Comparison of ENCODE assay signal across 23 cellular contexts in genomic region chr2:55358451-55358850, GRCh38.
"Had no signal": no experiment of that assay in that cellular context is flagged by ENCODE, and none has a peak within 500 bp of the region (broad histone marks: within the 10 kb centered on the region; RNA-seq: fewer than 3 reads in every experiment).

No MANE protein-coding gene starts in this region.

- H3K9me3 ChIP-seq: gastrocnemius medialis, heart left ventricle, left lung, pancreas, right lobe of liver, stomach, thyroid gland, vagina had no signal

- H2AFZ ChIP-seq: hepatocyte had no signal

- H3K9me3 Mint-ChIP-seq: endodermal cell; naive thymus-derived CD8-positive, alpha-beta T cell; stimulated activated effector memory CD8-positive, alpha-beta T cell treated with anti-CD3 and anti-CD28 coated beads, Interleukin-12 subunit alpha, Interleukin-12 subunit beta, amount 100 ng/mL, for 72 hours had no signal

- DNase-seq: cortex of kidney; effector CD8-positive, alpha-beta T cell; endodermal cell; foreskin fibroblast; gastrocnemius medialis; heart left ventricle; left cardiac atrium; left lung; naive thymus-derived CD8-positive, alpha-beta T cell; occipital lobe; pancreas; retina; right lobe of liver; stimulated activated CD4-positive, alpha-beta T cell treated with anti-CD3 and anti-CD28 coated beads, Interleukin-2, amount 100 ng/mL, for 24 hours; stimulated activated CD4-positive, alpha-beta T cell treated with anti-CD3 and anti-CD28 coated beads, Interleukin-4, amount 100 ng/mL, for 24 hours; stimulated activated naive CD4-positive, alpha-beta T cell treated with Interleukin-2 at 50 U/mL for 16 hours; stomach; thyroid gland; trophoblast cell had no signal

- H3K4me1 ChIP-seq: gastrocnemius medialis, left lung, right lobe of liver, thyroid gland, vagina had no signal

- H3K36me3 Mint-ChIP-seq: stimulated activated effector memory CD8-positive, alpha-beta T cell treated with anti-CD3 and anti-CD28 coated beads, Interleukin-12 subunit alpha, Interleukin-12 subunit beta, amount 100 ng/mL, for 72 hours had no signal

- H3K27ac ChIP-seq: epithelial cell of prostate, gastrocnemius medialis, heart left ventricle, hepatocyte, left lung, pancreas, right lobe of liver, stomach, thyroid gland, vagina had no signal

- H3K36me3 ChIP-seq: pancreas, right lobe of liver, thyroid gland had no signal

- H3K4me3 Mint-ChIP-seq: endodermal cell; naive thymus-derived CD8-positive, alpha-beta T cell; stimulated activated effector memory CD8-positive, alpha-beta T cell treated with anti-CD3 and anti-CD28 coated beads, Interleukin-12 subunit alpha, Interleukin-12 subunit beta, amount 100 ng/mL, for 72 hours had no signal

- H3K27me3 ChIP-seq: gastrocnemius medialis, heart left ventricle, hepatocyte, left lung, pancreas, right lobe of liver, stomach, thyroid gland, vagina had no signal

- H3K27me3 Mint-ChIP-seq: naive thymus-derived CD8-positive, alpha-beta T cell had no signal

- H3K4me2 ChIP-seq: hepatocyte had no signal

- H3K4me1 Mint-ChIP-seq: endodermal cell; naive thymus-derived CD8-positive, alpha-beta T cell; stimulated activated effector memory CD8-positive, alpha-beta T cell treated with anti-CD3 and anti-CD28 coated beads, Interleukin-12 subunit alpha, Interleukin-12 subunit beta, amount 100 ng/mL, for 72 hours had no signal

- H3K27ac Mint-ChIP-seq: endodermal cell; stimulated activated effector memory CD8-positive, alpha-beta T cell treated with anti-CD3 and anti-CD28 coated beads, Interleukin-12 subunit alpha, Interleukin-12 subunit beta, amount 100 ng/mL, for 72 hours had no signal

- H3K4me3 ChIP-seq: gastrocnemius medialis, heart left ventricle, hepatocyte, left lung, pancreas, right lobe of liver, stomach, thyroid gland, vagina had no signal
